Comparison of ENCODE assay signal across 10 cellular contexts in the genomic region with DNA sequence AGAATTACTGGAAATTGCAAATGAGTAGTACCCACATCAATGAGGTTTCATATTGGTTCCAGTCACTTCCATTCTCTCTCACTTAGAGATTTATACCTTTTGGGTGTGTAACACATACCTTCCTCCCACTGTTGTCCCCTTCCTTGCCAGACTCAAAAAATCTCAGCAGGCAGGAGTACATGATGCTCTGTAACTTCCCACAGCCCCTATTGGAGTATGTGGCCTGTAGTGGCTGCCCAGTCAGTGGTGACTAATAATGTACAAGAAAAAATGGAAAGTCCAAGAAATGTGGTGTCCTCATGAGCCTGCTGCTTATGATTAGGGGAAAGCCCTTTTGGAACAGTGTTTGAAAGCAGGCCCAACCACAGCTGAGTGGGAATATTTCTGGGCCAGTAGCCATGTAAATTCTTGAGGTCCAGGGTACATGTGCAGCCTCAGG.
A peak's percentile ranks its signal among the peaks of the same experiment; 100 is the strongest.
DNase-seq lines count a peak whose midpoint lies in the region; TF ChIP-seq lines count a peak whose summit lies in the region.
"Had no signal": no experiment of that assay in that cellular context is flagged by ENCODE, and none has a peak within 500 bp of the region (broad histone marks: within the 10 kb centered on the region; RNA-seq: fewer than 3 reads in every experiment).

No MANE protein-coding gene starts in this region.

- H3K27ac Mint-ChIP-seq in chondrocyte (ENCODE audit: unreplicated experiment) (peak overlapping the region; percentile 85), osteocyte (ENCODE audit: unreplicated experiment) (peak overlapping the region; percentile 27)

- no peak overlapping the region for H3K4me3 Mint-ChIP-seq in chondrocyte (ENCODE audit: unreplicated experiment)
- no peak overlapping the region for H3K4me3 Mint-ChIP-seq in osteocyte (ENCODE audit: unreplicated experiment)

- DNase-seq in ELR (ENCODE audit: low read depth) = peak; percentile 88
- peak; percentile 59 for DNase-seq in HS-27A (ENCODE audit: low read depth)
- no peak for DNase-seq in chondrocyte (ENCODE audit: low spot score)
- DNase-seq in osteocyte (ENCODE audit: extremely low spot score, unreplicated experiment) = no peak
- no peak for DNase-seq in NCI-H1048 (lab: John Stamatoyannopoulos, UW)
- no peak for DNase-seq in NCI-H82 (lab: John Stamatoyannopoulos, UW)
- DNase-seq in activated effector memory CD4-positive, alpha-beta T cell treated with anti-CD3 and anti-CD28 coated beads, Interleukin-2, amount 50 U/mL, for 16 hours = no peak
- DNase-seq in NCI-H1930 (lab: John Stamatoyannopoulos, UW) = no peak
- DNase-seq: Peyer's patch, posterior cingulate gyrus had no signal

- no peaks in the 10 kb centered on the region for H3K27me3 Mint-ChIP-seq in chondrocyte (ENCODE audit: low read depth)
- no peaks in the 10 kb centered on the region for H3K27me3 Mint-ChIP-seq in osteocyte (ENCODE audit: unreplicated experiment)

- peaks cover 61% of the 10 kb centered on the region for H3K4me1 Mint-ChIP-seq in chondrocyte (ENCODE audit: low read depth)
- H3K4me1 Mint-ChIP-seq in osteocyte (ENCODE audit: unreplicated experiment) = peaks cover 30% of the 10 kb centered on the region

- no peak for TF ChIP-seq CTCF in chondrocyte (IDR thresholded peaks at IDR 0.05)
- no peak for TF ChIP-seq CTCF in osteocyte (IDR thresholded peaks at IDR 0.05)

- H3K36me3 Mint-ChIP-seq in chondrocyte (ENCODE audit: low read depth) (peaks cover 8% of the 10 kb centered on the region), osteocyte (ENCODE audit: unreplicated experiment) (peaks cover 28% of the 10 kb centered on the region)

- H3K9me3 Mint-ChIP-seq in chondrocyte (ENCODE audit: low read depth) (peaks cover 21% of the 10 kb centered on the region), osteocyte (ENCODE audit: unreplicated experiment) (peaks cover 27% of the 10 kb centered on the region)

Comparison
In these comparisons a context has a peak if more than half of its experiments do, and no peak if none do; other contexts are left out.
1. DNase-seq: peak in ELR (single experiment) and HS-27A (single experiment); none in chondrocyte (single experiment), osteocyte (single experiment), NCI-H1048 (single experiment), NCI-H82 (single experiment), activated effector memory CD4-positive, alpha-beta T cell treated with anti-CD3 and anti-CD28 coated beads, Interleukin-2, amount 50 U/mL, for 16 hours (single experiment) and NCI-H1930 (0 of 2).